In genomic region chr7:151232272-151233110, GRCh38 we compare ENCODE assay signal across 8 cellular contexts. TPM values are rescaled to one million over a fixed set of nuclear protein-coding genes. Genes with fewer than 3 reads are reported as not detected.
DNase-seq lines count a peak whose midpoint lies in the region; ATAC-seq and TF ChIP-seq lines count a peak whose summit lies in the region.

TSS of gene CHPF2 (plus strand) at chr7:151232483. CDS start at chr7:151234012, 1,529 bp downstream.

- ATAC-seq in GM21737 (IDR thresholded peaks at IDR 0.05; ENCODE audit: unreplicated experiment) (peak; percentile 95), RWPE2 (ENCODE audit: low read depth) (peak; percentile 94)
- peak; percentile 97 to 98 for ATAC-seq in natural killer cell treated with Interleukin-12 subunit alpha and Interleukin-12 subunit beta and Interleukin-15 and Interleukin-18, amount 100 ng/mL, for 72 hours
- peak; percentile 93 for ATAC-seq in stimulated activated naive CD8-positive, alpha-beta T cell treated with anti-CD3 and anti-CD28 coated beads, Interleukin-15, Interleukin-2, amounts not matched to agents 100 U/mL and 50 U/mL, for 24 hours

- no peaks in the 10 kb centered on the region for H3K27me3 ChIP-seq in RWPE2 (ENCODE audit: insufficient read depth, poor library complexity, severe bottlenecking)

- peak within 1 kb of the TSS; percentile 100 for H3K4me3 Mint-ChIP-seq in activated T-helper 2 cell treated with anti-CD3 and anti-CD28 coated beads, Interferon-gamma antibody, Interleukin-2, Interleukin-4, amounts not matched to agents 10 μg/mL and 5 μg/mL and 100 μg/mL, durations not matched to agents 14 hours and 24 hours and 36 hours (ENCODE audit: low read depth)
- peak within 1 kb of the TSS; percentile 98 for H3K4me3 Mint-ChIP-seq in natural killer cell treated with Interleukin-12 subunit alpha and Interleukin-12 subunit beta and Interleukin-15 and Interleukin-18, amount 100 ng/mL, for 72 hours

- peak within 1 kb of the TSS; percentile 99 for H3K27ac Mint-ChIP-seq in activated T-helper 2 cell treated with anti-CD3 and anti-CD28 coated beads, Interferon-gamma antibody, Interleukin-2, Interleukin-4, amounts not matched to agents 10 μg/mL and 5 μg/mL and 100 μg/mL, durations not matched to agents 14 hours and 24 hours and 36 hours
- H3K27ac Mint-ChIP-seq in natural killer cell treated with Interleukin-12 subunit alpha and Interleukin-12 subunit beta and Interleukin-15 and Interleukin-18, amount 100 ng/mL, for 72 hours, result peak within 1 kb of the TSS; percentile 95 to 99

- H3K9me3 Mint-ChIP-seq in activated T-helper 2 cell treated with anti-CD3 and anti-CD28 coated beads, Interferon-gamma antibody, Interleukin-2, Interleukin-4, amounts not matched to agents 10 μg/mL and 5 μg/mL and 100 μg/mL, durations not matched to agents 14 hours and 24 hours and 36 hours, result no peaks in the 10 kb centered on the region
- no peaks in the 10 kb centered on the region for H3K9me3 Mint-ChIP-seq in natural killer cell treated with Interleukin-12 subunit alpha and Interleukin-12 subunit beta and Interleukin-15 and Interleukin-18, amount 100 ng/mL, for 72 hours

- H3K27me3 Mint-ChIP-seq in activated T-helper 2 cell treated with anti-CD3 and anti-CD28 coated beads, Interferon-gamma antibody, Interleukin-2, Interleukin-4, amounts not matched to agents 10 μg/mL and 5 μg/mL and 100 μg/mL, durations not matched to agents 14 hours and 24 hours and 36 hours (ENCODE audit: low read depth), result peaks cover 4% of the 10 kb centered on the region
- no peaks in the 10 kb centered on the region for H3K27me3 Mint-ChIP-seq in natural killer cell treated with Interleukin-12 subunit alpha and Interleukin-12 subunit beta and Interleukin-15 and Interleukin-18, amount 100 ng/mL, for 72 hours

- intact Hi-C loops in activated T-helper 2 cell treated with anti-CD3 and anti-CD28 coated beads, Interferon-gamma antibody, Interleukin-2, Interleukin-4, amounts not matched to agents 10 μg/mL and 5 μg/mL and 100 μg/mL, durations not matched to agents 14 hours and 24 hours and 36 hours (cut with micrococcal nuclease), result loop anchor here (1.0 to 5.0 kb wide), 4 partner anchors 11 to 174 kb away; partner anchors contain the start of gene SLC4A2

- TF ChIP-seq CTCF in RWPE2 (IDR thresholded peaks at IDR 0.05; ENCODE audit: poor library complexity, severe bottlenecking), result no peak
- no peak for TF ChIP-seq CTCF in fibroblast of mammary gland (conservative IDR thresholded peaks at IDR 0.05; ENCODE audit: control insufficient read depth, insufficient read depth, low read depth, low read length)

- no peaks in the 10 kb centered on the region for H3K4me1 ChIP-seq in RWPE2 (ENCODE audit: insufficient read depth, poor library complexity, severe bottlenecking)

- no peaks in the 10 kb centered on the region for H3K9me3 ChIP-seq in KOPT-K1 (ENCODE audit: insufficient read depth, low read length, poor library complexity, severe bottlenecking)
- no peaks in the 10 kb centered on the region for H3K9me3 ChIP-seq in RWPE2 (ENCODE audit: severe bottlenecking)

- H3K36me3 ChIP-seq in KOPT-K1 (ENCODE audit: insufficient read depth, low read length), result peaks cover 34% of the 10 kb centered on the region
- peaks cover 37% of the 10 kb centered on the region for H3K36me3 ChIP-seq in RWPE2 (ENCODE audit: low read depth)

- peaks cover 38% of the 10 kb centered on the region for H3K36me3 Mint-ChIP-seq in activated T-helper 2 cell treated with anti-CD3 and anti-CD28 coated beads, Interferon-gamma antibody, Interleukin-2, Interleukin-4, amounts not matched to agents 10 μg/mL and 5 μg/mL and 100 μg/mL, durations not matched to agents 14 hours and 24 hours and 36 hours (ENCODE audit: low read depth)
- H3K36me3 Mint-ChIP-seq in natural killer cell treated with Interleukin-12 subunit alpha and Interleukin-12 subunit beta and Interleukin-15 and Interleukin-18, amount 100 ng/mL, for 72 hours, result peaks cover 8% of the 10 kb centered on the region

- peak within 1 kb of the TSS; percentile 83 for H3K27ac ChIP-seq in KOPT-K1 (ENCODE audit: low read depth, low read length, poor library complexity, severe bottlenecking)
- peak within 1 kb of the TSS; percentile 61 for H3K27ac ChIP-seq in RWPE2 (ENCODE audit: poor library complexity, severe bottlenecking)

- peaks cover 23% of the 10 kb centered on the region for H3K4me1 Mint-ChIP-seq in activated T-helper 2 cell treated with anti-CD3 and anti-CD28 coated beads, Interferon-gamma antibody, Interleukin-2, Interleukin-4, amounts not matched to agents 10 μg/mL and 5 μg/mL and 100 μg/mL, durations not matched to agents 14 hours and 24 hours and 36 hours (ENCODE audit: low read depth)
- peaks cover 37 to 38% of the 10 kb centered on the region in 2 donors for H3K4me1 Mint-ChIP-seq in natural killer cell treated with Interleukin-12 subunit alpha and Interleukin-12 subunit beta and Interleukin-15 and Interleukin-18, amount 100 ng/mL, for 72 hours (ENCODE audit: low read depth in 2 of 2)

- H3K4me3 ChIP-seq in RWPE2 (ENCODE audit: severe bottlenecking), result peak within 1 kb of the TSS; percentile 88
- H3K4me3 ChIP-seq in fibroblast of mammary gland (ENCODE audit: control insufficient read depth, low read depth, low read length), result peak within 1 kb of the TSS; percentile 92

- peak; percentile 91 for DNase-seq in EH (ENCODE audit: low read depth)
- DNase-seq in RWPE2 (ENCODE audit: low spot score), result peak; percentile 90
- peak; percentile 89 for DNase-seq in activated T-helper 2 cell treated with anti-CD3 and anti-CD28 coated beads, Interferon-gamma antibody, Interleukin-2, Interleukin-4, amounts not matched to agents 10 μg/mL and 5 μg/mL and 100 μg/mL, durations not matched to agents 14 hours and 24 hours and 36 hours (ENCODE audit: low spot score)
- peak; percentile 80 for DNase-seq in fibroblast of mammary gland (ENCODE audit: low read depth)
- DNase-seq in natural killer cell treated with Interleukin-12 subunit alpha and Interleukin-12 subunit beta and Interleukin-15 and Interleukin-18, amount 100 ng/mL, for 72 hours (ENCODE audit: low spot score), result peak; percentile 97
- peak; percentile 94 for DNase-seq in stimulated activated naive CD8-positive, alpha-beta T cell treated with anti-CD3 and anti-CD28 coated beads, Interleukin-15, Interleukin-2, amounts not matched to agents 100 U/mL and 50 U/mL, for 24 hours

RNA-seq across cellular contexts. Expression of gene CHPF2, which starts in this region (rescaled TPM):
- 43.8 and 46.0 TPM in 2 replicates for total RNA-seq in activated T-helper 2 cell treated with anti-CD3 and anti-CD28 coated beads, Interferon-gamma antibody, Interleukin-2, Interleukin-4, amounts not matched to agents 10 μg/mL and 5 μg/mL and 100 μg/mL, durations not matched to agents 14 hours and 24 hours and 36 hours
- 10 to 100 TPM; 54.6 to 67.6 TPM for total RNA-seq in natural killer cell treated with Interleukin-12 subunit alpha and Interleukin-12 subunit beta and Interleukin-15 and Interleukin-18, amount 100 ng/mL, for 72 hours

Comparison
In these comparisons a context has a peak if more than half of its experiments do, and no peak if none do; other contexts are left out.
1. Peak in every context shown above with its lines: DNase-seq, ATAC-seq, H3K4me3 ChIP-seq and H3K27ac ChIP-seq.